ENCODE assay signal across 9 cellular contexts in the genomic region with DNA sequence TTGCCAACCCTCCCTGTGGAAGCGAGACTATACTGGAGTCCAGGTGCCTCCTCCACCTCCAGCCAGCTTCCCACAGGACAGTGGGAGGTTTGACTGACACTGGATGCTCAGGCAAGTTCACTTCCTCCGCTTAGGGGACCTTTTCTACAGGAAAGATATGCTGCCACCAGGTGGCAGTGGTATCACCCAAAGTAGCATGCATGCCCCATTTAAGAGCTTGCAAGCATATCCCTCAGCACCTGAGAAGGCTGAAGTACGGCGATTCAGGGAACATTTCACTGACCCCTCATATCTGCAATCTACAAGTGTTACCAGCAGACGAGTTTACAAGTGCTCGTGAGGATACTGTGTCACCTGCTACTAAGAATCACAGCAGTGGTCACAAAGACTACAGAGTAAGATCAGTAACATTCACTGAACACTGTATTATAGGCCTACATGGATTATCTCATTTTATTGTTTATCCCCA.
DNase-seq lines count a peak whose midpoint lies in the region; ATAC-seq, FAIRE-seq and TF ChIP-seq lines count a peak whose summit lies in the region.
"Had no signal": no experiment of that assay in that cellular context is flagged by ENCODE, and none has a peak within 500 bp of the region (broad histone marks: within the 10 kb centered on the region; RNA-seq: fewer than 3 reads in every experiment).

No MANE protein-coding gene starts in this region.

- no peak for TF ChIP-seq POLR2A in GM18505 (IDR thresholded peaks at IDR 0.05; ENCODE audit: borderline replicate concordance, extremely low read depth, insufficient read depth, insufficient read length)

- ATAC-seq in GM18505 (IDR thresholded peaks at IDR 0.05; ENCODE audit: unreplicated experiment) (peak; percentile 86), HG02981 (IDR thresholded peaks at IDR 0.05; ENCODE audit: unreplicated experiment) (peak; percentile 88)

- DNase-seq in NCI-H2081 treated with DMSO at 0.1 percent for 48 hours (lab: John Stamatoyannopoulos, UW) (peak; percentile 1), T47D (ENCODE audit: low read depth in 1 of 2, low spot score in 1 of 2) (peak; percentile 61 to 86)
- DNase-seq in stimulated activated CD4-positive, alpha-beta T cell treated with anti-CD3 and anti-CD28 coated beads, Interleukin-1b, Interleukin-23, amount 100 ng/mL, for 24 hours (ENCODE audit: low read depth in 4 of 4, low spot score in 1 of 4) = peak; percentile 35 to 59 (median 54)

- peak; percentile 90 for TF ChIP-seq CTCF in 22Rv1 (IDR thresholded peaks at IDR 0.05)
- peak; percentile 98 for TF ChIP-seq CTCF in VCaP (conservative IDR thresholded peaks at IDR 0.05)

- in situ Hi-C loops in T47D (cut with HindIII; ENCODE audit: low pct_unique_long_range_greater_than_20kb, low sequenced_read_pairs) = no loop called here

- peak; percentile 13 for FAIRE-seq in islet of Langerhans (lab: Jason Lieb, UNC)
- FAIRE-seq: G401.6 had no signal

- H3K27ac ChIP-seq in 22Rv1 = no peak overlapping the region
- peak overlapping the region; percentile 9; the same call in 1 of the 2 replicates for H3K27ac ChIP-seq in VCaP

Comparison
In these comparisons a context has a peak if more than half of its experiments do, and no peak if none do; other contexts are left out.
1. DNase-seq: peak in every context shown above with its lines; median percentile 74 in T47D; 54 in stimulated activated CD4-positive, alpha-beta T cell treated with anti-CD3 and anti-CD28 coated beads, Interleukin-1b, Interleukin-23, amount 100 ng/mL, for 24 hours; 1 in NCI-H2081 treated with DMSO at 0.1 percent for 48 hours.